Comparison of ENCODE assay signal across 2 cellular contexts in genomic region chr7:151116603-151117002, GRCh38.
TF ChIP-seq lines count a peak whose summit lies in the region.

No MANE protein-coding gene starts in this region.

TF ChIP-seq in SK-N-SH, 30 proteins besides CTCF, POLR2A, EP300 and RAD21 (continued from another document):
- TF ChIP-seq ZBTB33 (IDR thresholded peaks at IDR 0.05; ENCODE audit: borderline replicate concordance, low read depth) (no peak), MAX (IDR thresholded peaks at IDR 0.05; ENCODE audit: low read depth) (no peak), USF2 (IDR thresholded peaks at IDR 0.05; ENCODE audit: borderline replicate concordance, low read depth, low read length) (no peak), FOXJ3 (CRISPR knock-in tag; IDR thresholded peaks at IDR 0.05) (no peak), RFX5 (IDR thresholded peaks at IDR 0.05; ENCODE audit: low read length) (no peak), TAF1 (IDR thresholded peaks at IDR 0.05; ENCODE audit: borderline replicate concordance, low read depth, low read length) (no peak), MEF2A (IDR thresholded peaks at IDR 0.05; ENCODE audit: borderline replicate concordance, low read depth) (no peak), TEAD4 (IDR thresholded peaks at IDR 0.05; ENCODE audit: borderline replicate concordance, insufficient read depth) (no peak), USF1 (IDR thresholded peaks at IDR 0.05; ENCODE audit: borderline replicate concordance, low read depth) (no peak), EZH2phosphoT487 (IDR thresholded peaks at IDR 0.05; ENCODE audit: borderline replicate concordance, low read depth) (no peak), RXRA (IDR thresholded peaks at IDR 0.05; ENCODE audit: borderline replicate concordance, low read depth) (no peak), FOXM1 (IDR thresholded peaks at IDR 0.05; ENCODE audit: low read depth) (no peak)
TF ChIP-seq in SK-N-SH: peak in this region for 0.

TF ChIP-seq in SK-N-SH treated with all-trans-retinoic acid at 6 μM for 48 hours, 23 proteins besides CTCF, POLR2A, EP300 and RAD21 (continued from another document):
- no peak for TF ChIP-seq PPARA (CRISPR knock-in tag; IDR thresholded peaks at IDR 0.05; ENCODE audit: borderline replicate concordance)
- TF ChIP-seq ZNF70 (CRISPR knock-in tag; IDR thresholded peaks at IDR 0.05): no peak
- TF ChIP-seq ZC3H10 (CRISPR knock-in tag; IDR thresholded peaks at IDR 0.05): no peak
- no peak for TF ChIP-seq ZNF8 (CRISPR knock-in tag; IDR thresholded peaks at IDR 0.05)
- no peak for TF ChIP-seq BACH2 (CRISPR knock-in tag; IDR thresholded peaks at IDR 0.05; ENCODE audit: borderline replicate concordance)
- TF ChIP-seq PATZ1 (CRISPR knock-in tag; IDR thresholded peaks at IDR 0.05; ENCODE audit: borderline replicate concordance): no peak
- no peak for TF ChIP-seq CSDC2 (CRISPR knock-in tag; IDR thresholded peaks at IDR 0.05)
